1 cellular context compared by ENCODE assay signal in genomic region chr9:127450170-127450830, GRCh38.
TF ChIP-seq lines count a peak whose summit lies in the region.

No MANE protein-coding gene starts in this region.

TF ChIP-seq in GM12878, 131 proteins besides CTCF, POLR2A, EP300 and RAD21:
- TF ChIP-seq STAT3 (IDR thresholded peaks at IDR 0.05; ENCODE audit: low read depth, low read length): no peak
- TF ChIP-seq YBX1 (IDR thresholded peaks at IDR 0.05): no peak
- TF ChIP-seq SUZ12 (IDR thresholded peaks at IDR 0.05; ENCODE audit: unreplicated experiment): no peak
- 0 out of 2 replicates have a peak, but pooled peaks have one; percentile 9 for TF ChIP-seq ZBTB40 (IDR thresholded peaks at IDR 0.05; ENCODE audit: borderline replicate concordance)
- no peak for TF ChIP-seq BCL3 (IDR thresholded peaks at IDR 0.05; ENCODE audit: borderline replicate concordance, insufficient read depth, low read depth, low read length, poor library complexity, severe bottlenecking)
- TF ChIP-seq ZBED1 (IDR thresholded peaks at IDR 0.05; ENCODE audit: borderline replicate concordance): no peak
- TF ChIP-seq BCL11A (IDR thresholded peaks at IDR 0.05; ENCODE audit: low read depth, low read length): no peak
- no peak for TF ChIP-seq PAX8 (IDR thresholded peaks at IDR 0.05)
- TF ChIP-seq ZNF622 (IDR thresholded peaks at IDR 0.05): no peak
- TF ChIP-seq RBBP5 (conservative IDR thresholded peaks at IDR 0.05): no peak
- no peak for TF ChIP-seq FOXM1 (IDR thresholded peaks at IDR 0.05; ENCODE audit: low read depth, low read length)
- TF ChIP-seq USF1 (IDR thresholded peaks at IDR 0.05; ENCODE audit: borderline replicate concordance, extremely low read length, insufficient read depth, low read depth, low read length): no peak
- no peak for TF ChIP-seq BMI1 (IDR thresholded peaks at IDR 0.05; ENCODE audit: borderline replicate concordance)
- TF ChIP-seq ATF3 (IDR thresholded peaks at IDR 0.05; ENCODE audit: borderline replicate concordance, extremely low read depth, low read depth, low read length): no peak
- no peak for TF ChIP-seq SREBF2 (IDR thresholded peaks at IDR 0.05; ENCODE audit: low read length)
- TF ChIP-seq NR2C2 (IDR thresholded peaks at IDR 0.05; ENCODE audit: borderline replicate concordance, control insufficient read depth, insufficient read length, low read depth): no peak
- TF ChIP-seq WRNIP1 (IDR thresholded peaks at IDR 0.05; ENCODE audit: borderline replicate concordance, low read depth, low read length): peak; percentile 52; the same call in 1 of the 2 replicates
- TF ChIP-seq KAT2A (conservative IDR thresholded peaks at IDR 0.05; ENCODE audit: control insufficient read depth, low read depth, low read length): no peak
- TF ChIP-seq SIN3A (IDR thresholded peaks at IDR 0.05; ENCODE audit: low read depth, low read length): peak; percentile 50; the same call in 1 of the 2 replicates
- no peak for TF ChIP-seq IRF4 (IDR thresholded peaks at IDR 0.05; ENCODE audit: low read depth, low read length)
- TF ChIP-seq KDM1A (IDR thresholded peaks at IDR 0.05; ENCODE audit: borderline replicate concordance): no peak
- no peak for TF ChIP-seq ZBTB4 (CRISPR knock-in tag; IDR thresholded peaks at IDR 0.05)
- TF ChIP-seq MAX (IDR thresholded peaks at IDR 0.05; ENCODE audit: low read depth, low read length): no peak
- no peak for TF ChIP-seq TCF7 (IDR thresholded peaks at IDR 0.05; ENCODE audit: borderline replicate concordance)
- no peak for TF ChIP-seq E2F4 (IDR thresholded peaks at IDR 0.05; ENCODE audit: low read depth, low read length)
- no peak for TF ChIP-seq POLR2AphosphoS2 (IDR thresholded peaks at IDR 0.05; ENCODE audit: low read depth, low read length)
- no peak for TF ChIP-seq SRF (IDR thresholded peaks at IDR 0.05; ENCODE audit: low read depth in 2 of 2, low read length in 2 of 2)
- TF ChIP-seq HSF1 (IDR thresholded peaks at IDR 0.05; ENCODE audit: low read depth, low read length): no peak
- TF ChIP-seq GABPA (IDR thresholded peaks at IDR 0.05; ENCODE audit: low read depth): no peak
- TF ChIP-seq POU2F2 (IDR thresholded peaks at IDR 0.05; ENCODE audit: borderline replicate concordance, low read depth, low read length): 0 out of 3 replicates have a peak, but pooled peaks have one; percentile 9
- TF ChIP-seq CREM (IDR thresholded peaks at IDR 0.05; ENCODE audit: low read depth): no peak
TF ChIP-seq in GM12878: peak in this region for 4.
